14 cellular contexts compared by ENCODE assay signal in genomic region chr10:123746016-123746415, GRCh38.
A peak's percentile ranks its signal among the peaks of the same experiment; 100 is the strongest.
DNase-seq lines count a peak whose midpoint lies in the region; TF ChIP-seq lines count a peak whose summit lies in the region.
"Had no signal": no experiment of that assay in that cellular context is flagged by ENCODE, and none has a peak within 500 bp of the region (broad histone marks: within the 10 kb centered on the region; RNA-seq: fewer than 3 reads in every experiment).

No MANE protein-coding gene starts in this region.

- H3K27ac Mint-ChIP-seq in MCF 10A (ENCODE audit: low read depth, unreplicated experiment) = no peak overlapping the region
- H3K27ac Mint-ChIP-seq: CD4-positive, alpha-beta memory T cell had no signal

- 65 to 78% methylated on average over 4 of the region's 4 CpGs for WGBS in sigmoid colon, 2 donors

- H3K4me1 ChIP-seq in HUES6 (ENCODE audit: control insufficient read depth, insufficient read depth, low read length) = peaks cover 36% of the 10 kb centered on the region
- peaks cover 0 to 53% (median 37%) of the 10 kb centered on the region in 4 donors for H3K4me1 ChIP-seq in sigmoid colon

- DNase-seq in ecto neural progenitor cell (ENCODE audit: low spot score) (peak; percentile 16), inferior parietal cortex (ENCODE audit: extremely low spot score) (peak; percentile 3), sigmoid colon (no peak), MCF 10A (ENCODE audit: unreplicated experiment) (no peak), SKM-1 treated with dmso at 0.1 percent for 144 hours (lab: John Stamatoyannopoulos, UW; ENCODE audit: unreplicated experiment) (no peak), SIG-M5 (lab: John Stamatoyannopoulos, UW) (no peak), islet precursor cell (no peak)
- DNase-seq: BE2C; CD4-positive, alpha-beta memory T cell; DMS79; GM23248 had no signal

- H3K4me1 Mint-ChIP-seq in MCF 10A (ENCODE audit: insufficient read depth, unreplicated experiment) = peaks cover 6% of the 10 kb centered on the region
- H3K4me1 Mint-ChIP-seq: CD4-positive, alpha-beta memory T cell had no signal

- TF ChIP-seq POLR2A in sigmoid colon (IDR thresholded peaks at IDR 0.05) = no peak

- H3K9ac ChIP-seq in HUES6 (ENCODE audit: low read length) = peak overlapping the region; percentile 41
- H3K9ac ChIP-seq: GM23248 had no signal

- CTCF ChIA-PET in MCF 10A (lab: Yijun Ruan, JAX) = no interaction called here

- no peaks in the 10 kb centered on the region; the same call in 1 of the 2 replicates for H3K36me3 ChIP-seq in HUES6 (ENCODE audit: control insufficient read depth, insufficient read depth, low read length)
- peaks cover 0 to 28% (median 6%) of the 10 kb centered on the region in 4 donors for H3K36me3 ChIP-seq in sigmoid colon
- H3K36me3 ChIP-seq: BE2C had no signal

- H3K27me3 ChIP-seq in HUES6 (ENCODE audit: control insufficient read depth, insufficient read depth, low read length) (peaks cover 5% of the 10 kb centered on the region; the same call in 1 of the 2 replicates), sigmoid colon (no peaks in the 10 kb centered on the region)
- H3K27me3 ChIP-seq: BE2C had no signal

- H3K9me3 ChIP-seq in HUES6 (ENCODE audit: control insufficient read depth, insufficient read depth, low read depth, low read length) = peaks cover 4% of the 10 kb centered on the region; the same call in 1 of the 2 replicates
- no peaks in the 10 kb centered on the region for H3K9me3 ChIP-seq in sigmoid colon
- H3K9me3 ChIP-seq: BE2C had no signal

- no peak for TF ChIP-seq EP300 in sigmoid colon (IDR thresholded peaks at IDR 0.05)

- H3K27me3 Mint-ChIP-seq in MCF 10A (ENCODE audit: insufficient read depth, unreplicated experiment) = peaks cover 33% of the 10 kb centered on the region

- BruUV-seq in MCF 10A (replicated peaks; lab: Mats Ljungman, UMichigan) = no TSS peak

- POLR2A ChIA-PET in MCF 10A (lab: Yijun Ruan, JAX) = no interaction called here

- H3K27ac ChIP-seq in HUES6 (ENCODE audit: low read depth, low read length) (no peak overlapping the region), sigmoid colon (peak overlapping the region in 3 of 4 donors; percentile 28 to 58 (median 52))
- H3K27ac ChIP-seq: C4-2B, GM23248, HL-60 had no signal

- intact Hi-C loops in sigmoid colon (cut with DNase I) (loop anchor here (5.0 kb wide), 1 partner anchor 164 kb away; no protein-coding TSS in a partner anchor), MCF 10A (cut with micrococcal nuclease) (no loop called here)

- no peaks in the 10 kb centered on the region for H3K9me3 Mint-ChIP-seq in MCF 10A (ENCODE audit: unreplicated experiment)

- H3K36me3 Mint-ChIP-seq in MCF 10A (ENCODE audit: insufficient read depth, unreplicated experiment) = no peaks in the 10 kb centered on the region
- H3K36me3 Mint-ChIP-seq: CD4-positive, alpha-beta memory T cell had no signal

- H3K4me3 Mint-ChIP-seq in MCF 10A (ENCODE audit: unreplicated experiment) = no peak overlapping the region
- H3K4me3 Mint-ChIP-seq: CD4-positive, alpha-beta memory T cell had no signal

- H3K4me3 ChIP-seq in HUES6 (ENCODE audit: low read depth, low read length) (no peak overlapping the region), sigmoid colon (no peak overlapping the region)
- H3K4me3 ChIP-seq: GM23248 had no signal

- TF ChIP-seq CTCF in sigmoid colon (IDR thresholded peaks at IDR 0.05) = no peak
- no peak for TF ChIP-seq CTCF in MCF 10A (IDR thresholded peaks at IDR 0.05; ENCODE audit: unreplicated experiment)

Comparison
In these comparisons a context has a peak if more than half of its experiments do, and no peak if none do; other contexts are left out.
1. DNase-seq: peak in ecto neural progenitor cell (single experiment) and inferior parietal cortex (single experiment); none in sigmoid colon (single experiment), MCF 10A (single experiment), SKM-1 treated with dmso at 0.1 percent for 144 hours (single experiment), SIG-M5 (single experiment) and islet precursor cell (single experiment).